ENCODE assay signal across 29 cellular contexts in the genomic region with DNA sequence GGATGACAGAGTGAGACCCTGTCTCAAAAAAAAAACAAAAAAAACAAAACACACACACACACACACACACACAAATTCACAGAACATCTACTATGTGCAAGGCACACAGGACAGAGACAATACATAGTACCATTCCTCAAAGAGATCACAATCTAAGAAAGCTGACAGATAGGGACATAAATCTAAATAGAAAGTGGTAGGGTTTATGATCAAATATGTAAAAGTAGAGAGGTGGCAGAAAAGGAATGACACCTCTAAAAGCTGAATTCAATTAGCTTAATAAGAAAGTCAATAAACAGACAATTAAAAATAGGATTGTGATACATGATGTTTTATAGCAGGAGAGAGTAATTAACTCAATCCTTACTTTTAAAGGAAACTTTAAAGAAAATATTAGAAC.
"Had no signal": no experiment of that assay in that cellular context is flagged by ENCODE, and none has a peak within 500 bp of the region (broad histone marks: within the 10 kb centered on the region; RNA-seq: fewer than 3 reads in every experiment).

No MANE protein-coding gene starts in this region.

- H3K27ac ChIP-seq: neutrophil, parathyroid adenoma, psoas muscle, right lobe of liver, sigmoid colon, stomach, thoracic aorta, thyroid gland, tibial nerve, upper lobe of left lung, vagina had no signal

- H3K27me3 ChIP-seq: neutrophil, right lobe of liver, sigmoid colon, stomach, thyroid gland, tibial nerve, upper lobe of left lung, vagina had no signal

- H2AFZ ChIP-seq: parathyroid adenoma had no signal

- H3K4me3 ChIP-seq: psoas muscle, right lobe of liver, sigmoid colon, stomach, thoracic aorta, thyroid gland, tibial nerve, upper lobe of left lung, vagina had no signal

- ATAC-seq: naive thymus-derived CD4-positive, alpha-beta T cell; natural killer cell; psoas muscle; right cardiac atrium; right lobe of liver; stimulated activated effector memory CD8-positive, alpha-beta T cell treated with anti-CD3 and anti-CD28 coated beads, Interleukin-12 subunit alpha, Interleukin-12 subunit beta, amount 100 ng/mL, for 72 hours had no signal

- H3K27ac Mint-ChIP-seq: natural killer cell; nephron; progenitor cell of endocrine pancreas; stimulated activated effector memory CD8-positive, alpha-beta T cell treated with anti-CD3 and anti-CD28 coated beads, Interleukin-12 subunit alpha, Interleukin-12 subunit beta, amount 100 ng/mL, for 72 hours; stimulated activated naive CD8-positive, alpha-beta T cell treated with anti-CD3 and anti-CD28 coated beads, Interleukin-15, Interleukin-2, amounts not matched to agents 100 ng/mL and 50 ng/mL, for 24 hours had no signal

- H3K36me3 ChIP-seq: neutrophil had no signal

- H3K4me1 ChIP-seq: parathyroid adenoma, psoas muscle, right lobe of liver, stomach, thyroid gland, tibial nerve, upper lobe of left lung, vagina had no signal

- DNase-seq: naive thymus-derived CD4-positive, alpha-beta T cell; natural killer cell; nucleus accumbens; posterior cingulate gyrus; psoas muscle; right cardiac atrium; right lobe of liver; sigmoid colon; small intestine; stimulated activated CD4-positive, alpha-beta T cell treated with anti-CD3 and anti-CD28 coated beads, Interleukin-15, amount 100 ng/mL, for 24 hours; stimulated activated CD4-positive, alpha-beta T cell treated with anti-CD3 and anti-CD28 coated beads, Interleukin-2, amount 100 ng/mL, for 24 hours; stimulated activated CD4-positive, alpha-beta T cell treated with anti-CD3 and anti-CD28 coated beads, Interleukin-2, amount 100 ng/mL, for 48 hours; stimulated activated CD4-positive, alpha-beta T cell treated with anti-CD3 and anti-CD28 coated beads, Interleukin-4, amount 100 ng/mL, for 24 hours; stimulated activated naive CD4-positive, alpha-beta T cell; stomach; trophoblast cell; upper lobe of left lung had no signal

- H3K4me3 Mint-ChIP-seq: naive thymus-derived CD4-positive, alpha-beta T cell; natural killer cell; nephron; neural crest cell; stimulated activated effector memory CD8-positive, alpha-beta T cell treated with anti-CD3 and anti-CD28 coated beads, Interleukin-12 subunit alpha, Interleukin-12 subunit beta, amount 100 ng/mL, for 72 hours; stimulated activated naive CD8-positive, alpha-beta T cell treated with anti-CD3 and anti-CD28 coated beads, Interleukin-15, Interleukin-2, amounts not matched to agents 100 ng/mL and 50 ng/mL, for 24 hours had no signal

- H3K9me3 Mint-ChIP-seq: natural killer cell; nephron; neural crest cell; stimulated activated effector memory CD8-positive, alpha-beta T cell treated with anti-CD3 and anti-CD28 coated beads, Interleukin-12 subunit alpha, Interleukin-12 subunit beta, amount 100 ng/mL, for 72 hours; stimulated activated naive CD8-positive, alpha-beta T cell treated with anti-CD3 and anti-CD28 coated beads, Interleukin-15, Interleukin-2, amounts not matched to agents 100 ng/mL and 50 ng/mL, for 24 hours had no signal

- H3K9ac ChIP-seq: parathyroid adenoma had no signal

- H3K27me3 Mint-ChIP-seq: naive thymus-derived CD4-positive, alpha-beta T cell; progenitor cell of endocrine pancreas; stimulated activated naive CD8-positive, alpha-beta T cell treated with anti-CD3 and anti-CD28 coated beads, Interleukin-15, Interleukin-2, amounts not matched to agents 100 ng/mL and 50 ng/mL, for 24 hours had no signal

- FAIRE-seq: small intestine, urothelium cell line had no signal

- H3K9me3 ChIP-seq: neutrophil, psoas muscle, right lobe of liver, sigmoid colon, stomach, thoracic aorta, thyroid gland, tibial nerve, upper lobe of left lung, vagina had no signal

- H3K4me1 Mint-ChIP-seq: naive thymus-derived CD4-positive, alpha-beta T cell; nephron; neural crest cell; stimulated activated effector memory CD8-positive, alpha-beta T cell treated with anti-CD3 and anti-CD28 coated beads, Interleukin-12 subunit alpha, Interleukin-12 subunit beta, amount 100 ng/mL, for 72 hours had no signal

- H3K79me2 ChIP-seq: parathyroid adenoma had no signal
